Comparison of ENCODE assay signal across 13 cellular contexts in the genomic region with DNA sequence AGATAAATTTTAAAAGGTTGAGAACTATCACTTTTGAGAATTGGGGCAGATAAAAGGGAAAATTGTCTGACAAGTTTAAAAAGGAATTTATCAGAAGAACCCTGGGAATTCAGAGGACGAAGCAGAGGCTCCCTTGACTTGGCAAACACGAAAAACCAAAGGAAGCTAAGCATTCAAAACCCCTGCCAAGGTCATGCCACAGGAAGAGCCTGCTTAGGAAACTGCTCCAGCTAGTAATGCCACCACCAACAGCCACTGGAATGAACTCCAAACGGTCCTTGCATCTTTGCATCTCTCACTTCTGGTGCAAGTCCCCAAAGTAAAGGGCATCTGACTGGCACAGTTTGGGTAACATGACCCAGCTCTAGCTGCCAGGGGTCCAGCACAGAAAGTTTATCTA. TPM values are rescaled to one million over a fixed set of nuclear protein-coding genes. Genes with fewer than 3 reads are reported as not detected.
DNase-seq lines count a peak whose midpoint lies in the region; ATAC-seq, FAIRE-seq and TF ChIP-seq lines count a peak whose summit lies in the region.
"Had no signal": no experiment of that assay in that cellular context is flagged by ENCODE, and none has a peak within 500 bp of the region (broad histone marks: within the 10 kb centered on the region; RNA-seq: fewer than 3 reads in every experiment).

No MANE protein-coding gene starts in this region.

- in situ Hi-C loops in Panc1 (cut with HindIII; ENCODE audit: low pct_unique_long_range_greater_than_20kb, low sequenced_read_pairs), result loop anchor here (25.0 kb wide), 1 partner anchor 183 kb away; no protein-coding TSS in a partner anchor

- no peak for TF ChIP-seq EP300 in sigmoid colon (IDR thresholded peaks at IDR 0.05)

- FAIRE-seq in small intestine (lab: Jason Lieb, UNC), result no peak

- H3K27me3 ChIP-seq in Panc1 (ENCODE audit: control insufficient read depth, insufficient read depth, low read length) (no peaks in the 10 kb centered on the region), sigmoid colon (no peaks in the 10 kb centered on the region), small intestine (ENCODE audit: control insufficient read depth in 2 of 2, insufficient read depth in 2 of 2, low read length in 2 of 2) (no peaks in the 10 kb centered on the region)
- H3K27me3 ChIP-seq: brain microvascular endothelial cell had no signal

- intact Hi-C loops in Panc1 (cut with micrococcal nuclease; ENCODE audit: unreplicated experiment) (no loop called here), sigmoid colon (cut with DNase I) (no loop called here)

- WGBS in sigmoid colon, 2 donors, result 8 to 15% methylated on average over 3 of the region's 3 CpGs
- 5 to 14% (median 13%) methylated on average over 3 of the region's 3 CpGs for WGBS in small intestine, 3 donors

- ATAC-seq in Panc1, result peak; percentile 62
- ATAC-seq in GM21825 (IDR thresholded peaks at IDR 0.05; ENCODE audit: unreplicated experiment), result no peak
- ATAC-seq in HG02970 (IDR thresholded peaks at IDR 0.05; ENCODE audit: low FRiP score, unreplicated experiment), result no peak

- H3K36me3 ChIP-seq in Panc1 (ENCODE audit: control insufficient read depth, insufficient read depth, low read length), result no peaks in the 10 kb centered on the region
- no peaks in the 10 kb centered on the region for H3K36me3 ChIP-seq in sigmoid colon
- H3K36me3 ChIP-seq in small intestine (ENCODE audit: control insufficient read depth in 2 of 2, insufficient read depth in 2 of 2, low read length in 2 of 2), result no peaks in the 10 kb centered on the region
- H3K36me3 ChIP-seq: prostate gland had no signal

- POLR2A ChIA-PET in Panc1 (lab: Charles Lee), result no interaction called here

- TF ChIP-seq CTCF in Panc1 (IDR thresholded peaks at IDR 0.05), result no peak
- TF ChIP-seq CTCF in sigmoid colon (IDR thresholded peaks at IDR 0.05), result no peak

- TF ChIP-seq POLR2A in sigmoid colon (IDR thresholded peaks at IDR 0.05), result no peak

- DNase-seq in Daoy (ENCODE audit: low read depth) (peak; percentile 7), Panc1 (ENCODE audit: low read depth, low spot score) (no peak), globus pallidus (ENCODE audit: low spot score) (peak; percentile 13), sigmoid colon (no peak), small intestine (no peak), GM19240 (ENCODE audit: insufficient read length, low spot score) (no peak)
- DNase-seq: activated CD4-positive, alpha-beta memory T cell treated with anti-CD3 and anti-CD28 coated beads, Interleukin-2, amount 10 ng/mL, durations not matched to agents 7 days and 5 days; brain microvascular endothelial cell; NCI-H1092 treated with DMSO at 0.1 percent for 48 hours; SHP77 had no signal

- CTCF ChIA-PET in Panc1 (lab: Charles Lee), result no interaction called here

- H3K9me3 ChIP-seq in Panc1 (ENCODE audit: control insufficient read depth, insufficient read depth, low read depth, low read length) (no peaks in the 10 kb centered on the region), sigmoid colon (no peaks in the 10 kb centered on the region), small intestine (ENCODE audit: control insufficient read depth, low read depth) (no peaks in the 10 kb centered on the region)
- H3K9me3 ChIP-seq: prostate gland had no signal

- peak overlapping the region in 1 of 2 experiments; percentile 27; a peak in 1 of 4 replicates for H3K4me3 ChIP-seq in Panc1 (ENCODE audit: low read depth in 2 of 2, low read length in 2 of 2)
- no peak overlapping the region for H3K4me3 ChIP-seq in sigmoid colon
- no peak overlapping the region for H3K4me3 ChIP-seq in small intestine (ENCODE audit: low read depth in 1 of 2, low read length in 2 of 2)
- H3K4me3 ChIP-seq: prostate gland had no signal

- peak overlapping the region; percentile 37; the same call in 1 of the 2 replicates for H3K27ac ChIP-seq in Panc1 (ENCODE audit: low read length)
- peak overlapping the region; percentile 11 to 46 (median 22) for H3K27ac ChIP-seq in sigmoid colon
- no peak overlapping the region for H3K27ac ChIP-seq in small intestine (ENCODE audit: low read depth in 1 of 2, low read length in 1 of 2)
- H3K27ac ChIP-seq: brain microvascular endothelial cell, prostate gland had no signal

- BruUV-seq in Panc1 (replicated peaks; lab: Mats Ljungman, UMichigan), result no TSS peak

- H3K4me1 ChIP-seq in Panc1 (ENCODE audit: control insufficient read depth, insufficient read depth, low read length) (peaks cover 60% of the 10 kb centered on the region), sigmoid colon (peaks cover 0 to 93% (median 72%) of the 10 kb centered on the region in 4 donors), small intestine (ENCODE audit: control insufficient read depth in 2 of 2, insufficient read depth in 1 of 2, low read depth in 1 of 2, low read length in 1 of 2) (peaks cover 4 to 6% of the 10 kb centered on the region in 2 donors)

RNA-seq across cellular contexts. Expression of gene GPBP1L1, which starts 7.2 kb away (rescaled TPM):
- total RNA-seq in Daoy (2014; rRNA removed; shearing (Covaris generic)), result 112 and 117 TPM in 2 replicates
- total RNA-seq in Panc1 (2021; ENCODE audit: unreplicated experiment), result 130 TPM
- 61.0 TPM for polyA plus RNA-seq in Panc1 (2012; ENCODE audit: insufficient read length)
- 100 to 1,000 TPM in 3 of 4 donors, 10 to 100 TPM in 1; 94.5 to 142 (median 130) TPM for total RNA-seq in sigmoid colon
- polyA plus RNA-seq in sigmoid colon, result 100 to 1,000 TPM in 1 of 3 donors, 10 to 100 TPM in 2; 77.5 to 109 (median 83.6) TPM
- polyA plus RNA-seq in small intestine, result 100 to 1,000 TPM in 1 of 3 donors, 10 to 100 TPM in 2; 74.2 to 112 (median 91.1) TPM

RNA-seq across cellular contexts. Expression of gene TMEM69, which starts 8.9 kb away (rescaled TPM):
- total RNA-seq in Daoy (2014; rRNA removed; shearing (Covaris generic)), result 38.1 and 47.9 TPM in 2 replicates
- 19.1 TPM for total RNA-seq in Panc1 (2021; ENCODE audit: unreplicated experiment)
- polyA plus RNA-seq in Panc1 (2012; ENCODE audit: insufficient read length), result 13.6 TPM
- total RNA-seq in sigmoid colon, result 10 to 100 TPM; 17.5 to 31.0 (median 25.9) TPM
- 10 to 100 TPM; 12.7 to 25.7 (median 22.2) TPM for polyA plus RNA-seq in sigmoid colon
- polyA plus RNA-seq in small intestine, result 10 to 100 TPM; 13.2 to 25.1 (median 13.8) TPM

RNA-seq across cellular contexts. Expression of gene CCDC17, which starts 55.3 kb away (rescaled TPM):
- total RNA-seq in Daoy (2014; rRNA removed; shearing (Covaris generic)), result 1.1 and 1.2 TPM in 2 replicates
- total RNA-seq in Panc1 (2021; ENCODE audit: unreplicated experiment), result 2.2 TPM
- polyA plus RNA-seq in Panc1 (2012; ENCODE audit: insufficient read length), result 1.1 TPM
- total RNA-seq in sigmoid colon, result 1 to 10 TPM in 3 of 4 donors, under 1 TPM in 1; 0.82 to 2.6 (median 2.0) TPM
- 1 to 10 TPM in 2 of 3 donors, under 1 TPM in 1; 0.92 to 2.3 (median 1.2) TPM for polyA plus RNA-seq in sigmoid colon
- 1 to 10 TPM; 1.5 to 8.3 (median 5.1) TPM for polyA plus RNA-seq in small intestine

Comparison
In these comparisons a context has a peak if more than half of its experiments do, and no peak if none do; other contexts are left out.
1. DNase-seq: peak in Daoy (single experiment) and globus pallidus (single experiment); none in Panc1 (single experiment), sigmoid colon (single experiment), small intestine (single experiment) and GM19240 (single experiment).
2. H3K27ac ChIP-seq: peak in Panc1 (single experiment) and sigmoid colon (4 of 4); none in small intestine (0 of 2).